Comparison of ENCODE assay signal across 1 cellular context in the genomic region with DNA sequence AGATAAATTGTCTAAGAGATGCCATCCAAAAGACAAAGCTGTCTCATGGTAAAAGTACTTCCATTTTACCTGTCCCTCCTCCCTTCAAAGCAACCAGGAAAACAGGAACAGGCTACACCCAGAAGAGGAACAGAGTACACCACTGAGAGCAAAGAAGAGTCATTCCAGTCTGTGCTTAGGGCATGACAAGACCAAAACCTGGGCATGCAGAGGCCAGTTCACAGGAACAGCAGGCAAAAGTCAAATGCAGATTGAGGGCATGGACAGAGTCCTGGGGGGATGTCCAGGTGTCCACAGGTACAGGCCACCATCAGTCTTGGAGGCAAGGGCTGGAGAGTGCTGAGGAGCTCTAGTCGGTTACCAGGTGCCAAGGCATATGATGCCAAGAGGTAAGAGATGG.
TF ChIP-seq lines count a peak whose summit lies in the region.

No MANE protein-coding gene starts in this region.

TF ChIP-seq in HepG2, 621 proteins besides CTCF, POLR2A, EP300 and RAD21:
- TF ChIP-seq TBP (CRISPR knock-in tag; IDR thresholded peaks at IDR 0.05) (no peak), MEIS2 (CRISPR knock-in tag; IDR thresholded peaks at IDR 0.05) (no peak), NFRKB (IDR thresholded peaks at IDR 0.05) (no peak)
- TF ChIP-seq, protein P1, sequence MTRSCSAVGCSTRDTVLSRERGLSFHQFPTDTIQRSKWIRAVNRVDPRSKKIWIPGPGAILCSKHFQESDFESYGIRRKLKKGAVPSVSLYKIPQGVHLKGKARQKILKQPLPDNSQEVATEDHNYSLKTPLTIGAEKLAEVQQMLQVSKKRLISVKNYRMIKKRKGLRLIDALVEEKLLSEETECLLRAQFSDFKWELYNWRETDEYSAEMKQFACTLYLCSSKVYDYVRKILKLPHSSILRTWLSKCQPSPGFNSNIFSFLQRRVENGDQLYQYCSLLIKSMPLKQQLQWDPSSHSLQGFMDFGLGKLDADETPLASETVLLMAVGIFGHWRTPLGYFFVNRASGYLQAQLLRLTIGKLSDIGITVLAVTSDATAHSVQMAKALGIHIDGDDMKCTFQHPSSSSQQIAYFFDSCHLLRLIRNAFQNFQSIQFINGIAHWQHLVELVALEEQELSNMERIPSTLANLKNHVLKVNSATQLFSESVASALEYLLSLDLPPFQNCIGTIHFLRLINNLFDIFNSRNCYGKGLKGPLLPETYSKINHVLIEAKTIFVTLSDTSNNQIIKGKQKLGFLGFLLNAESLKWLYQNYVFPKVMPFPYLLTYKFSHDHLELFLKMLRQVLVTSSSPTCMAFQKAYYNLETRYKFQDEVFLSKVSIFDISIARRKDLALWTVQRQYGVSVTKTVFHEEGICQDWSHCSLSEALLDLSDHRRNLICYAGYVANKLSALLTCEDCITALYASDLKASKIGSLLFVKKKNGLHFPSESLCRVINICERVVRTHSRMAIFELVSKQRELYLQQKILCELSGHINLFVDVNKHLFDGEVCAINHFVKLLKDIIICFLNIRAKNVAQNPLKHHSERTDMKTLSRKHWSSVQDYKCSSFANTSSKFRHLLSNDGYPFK (CRISPR knock-in tag; IDR thresholded peaks at IDR 0.05; ENCODE audit: borderline replicate concordance): no peak
